ENCODE assay signal across 1 cellular context in the genomic region with DNA sequence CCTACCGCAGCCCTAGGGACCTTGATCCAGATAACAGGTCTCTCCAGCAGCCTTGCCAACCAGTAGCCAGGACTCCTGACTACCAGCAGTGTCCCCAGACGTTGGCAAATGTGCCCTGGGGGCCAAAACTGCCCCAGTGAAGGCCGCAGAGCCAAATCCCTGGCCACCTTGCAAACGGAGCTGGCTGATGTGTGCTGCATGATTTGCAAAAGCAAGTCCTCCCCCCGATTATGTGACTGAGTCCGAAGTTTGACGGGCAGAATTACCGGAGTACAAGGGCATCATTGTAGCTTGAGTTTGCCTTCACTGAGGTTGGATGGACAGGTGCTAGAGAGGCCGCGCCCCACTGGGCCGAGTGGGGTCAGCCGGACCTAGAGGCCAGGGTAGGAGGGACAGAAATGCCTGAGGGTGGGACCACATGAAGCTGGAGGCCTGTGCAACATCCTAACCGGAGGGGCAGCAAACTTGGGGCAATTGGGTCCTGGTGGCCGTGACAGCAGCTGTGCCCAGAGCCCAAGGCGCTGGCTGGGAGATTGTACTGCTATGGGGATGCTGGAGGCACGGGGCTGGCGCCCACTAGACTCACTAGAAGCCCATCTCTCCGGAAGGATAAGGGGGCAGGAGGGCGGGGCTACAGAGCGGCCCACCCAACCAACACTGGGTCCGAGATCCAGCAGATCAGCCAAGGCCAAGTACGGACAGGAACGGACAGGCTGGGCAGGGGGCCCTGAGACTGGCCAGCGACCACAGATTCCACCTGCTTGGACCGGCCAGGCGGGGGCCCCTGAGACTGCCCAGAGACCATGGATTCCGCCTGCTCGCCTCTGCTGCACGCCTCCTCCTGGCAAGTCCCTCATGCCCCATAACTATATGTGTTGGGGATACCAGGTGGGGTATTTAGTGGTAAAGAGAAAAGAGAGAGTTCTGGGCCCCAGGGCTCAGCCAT.
TF ChIP-seq lines count a peak whose summit lies in the region.

No MANE protein-coding gene starts in this region.

TF ChIP-seq in HepG2, 621 proteins besides CTCF, POLR2A, EP300 and RAD21 (continued from another document and continues in another):
- TF ChIP-seq ZBTB2 (CRISPR knock-in tag; IDR thresholded peaks at IDR 0.05; ENCODE audit: low read depth) (no peak), ZNF720 (CRISPR knock-in tag; IDR thresholded peaks at IDR 0.05) (no peak), IRX3 (CRISPR knock-in tag; IDR thresholded peaks at IDR 0.05; ENCODE audit: borderline replicate concordance, low read depth) (no peak), HDAC2 (CRISPR knock-in tag; IDR thresholded peaks at IDR 0.05) (peak; percentile 78), ZNF530 (CRISPR knock-in tag; IDR thresholded peaks at IDR 0.05; ENCODE audit: low read depth) (no peak), NONO (IDR thresholded peaks at IDR 0.05) (no peak), NONO (CRISPR knock-in tag; conservative IDR thresholded peaks at IDR 0.05) (peak; percentile 70; the same call in 1 of the 2 replicates), ZNF251 (CRISPR knock-in tag; IDR thresholded peaks at IDR 0.05) (no peak), KLF15 (CRISPR knock-in tag; IDR thresholded peaks at IDR 0.05; ENCODE audit: borderline replicate concordance) (no peak), MAFK (conservative IDR thresholded peaks at IDR 0.05 in 1 of 2, IDR thresholded peaks at IDR 0.05 in 1 of 2; ENCODE audit: low read length in 2 of 2) (no peak), ZNF280B (CRISPR knock-in tag; IDR thresholded peaks at IDR 0.05; ENCODE audit: borderline replicate concordance) (0 out of 2 replicates have a peak, but pooled peaks have one; percentile 50), AKAP8 (CRISPR knock-in tag; IDR thresholded peaks at IDR 0.05) (no peak), ZNF335 (CRISPR knock-in tag; IDR thresholded peaks at IDR 0.05) (no peak), ZMYM3 (CRISPR knock-in tag; IDR thresholded peaks at IDR 0.05) (0 out of 2 replicates have a peak, but pooled peaks have one; percentile 38), ZC3H4 (CRISPR knock-in tag; IDR thresholded peaks at IDR 0.05; ENCODE audit: borderline replicate concordance) (no peak), MAX (IDR thresholded peaks at IDR 0.05) (no peak), PATZ1 (CRISPR knock-in tag; IDR thresholded peaks at IDR 0.05) (peak; percentile 77; the same call in 1 of the 2 replicates), RORA (CRISPR knock-in tag; IDR thresholded peaks at IDR 0.05) (no peak), ZNF780A (CRISPR knock-in tag; IDR thresholded peaks at IDR 0.05) (no peak), ZBTB21 (CRISPR knock-in tag; IDR thresholded peaks at IDR 0.05) (no peak), NFIC (IDR thresholded peaks at IDR 0.05; ENCODE audit: low read length) (no peak), SRSF1 (optimal IDR thresholded peaks at IDR 0.05; ENCODE audit: low read depth, low read length) (no peak), HCFC1 (IDR thresholded peaks at IDR 0.05; ENCODE audit: low read depth, low read length) (no peak), SAP130 (CRISPR knock-in tag; IDR thresholded peaks at IDR 0.05; ENCODE audit: low read depth) (peak; percentile 77), MEF2D (CRISPR knock-in tag; IDR thresholded peaks at IDR 0.05) (peak; percentile 69), ZNF101 (CRISPR knock-in tag; IDR thresholded peaks at IDR 0.05; ENCODE audit: borderline replicate concordance, low read depth) (no peak), ZNF674 (CRISPR knock-in tag; IDR thresholded peaks at IDR 0.05; ENCODE audit: low read depth) (no peak), SOX5 (CRISPR knock-in tag; IDR thresholded peaks at IDR 0.05; ENCODE audit: borderline replicate concordance) (0 out of 2 replicates have a peak, but pooled peaks have one; percentile 6), ZNF33B (CRISPR knock-in tag; IDR thresholded peaks at IDR 0.05) (no peak), SMAD3 (CRISPR knock-in tag; IDR thresholded peaks at IDR 0.05) (no peak), SRY (CRISPR knock-in tag; IDR thresholded peaks at IDR 0.05) (0 out of 2 replicates have a peak, but pooled peaks have one; percentile 21), NFATC3 (CRISPR knock-in tag; IDR thresholded peaks at IDR 0.05) (no peak), REXO4 (CRISPR knock-in tag; IDR thresholded peaks at IDR 0.05; ENCODE audit: borderline replicate concordance) (no peak), MLLT10 (CRISPR knock-in tag; IDR thresholded peaks at IDR 0.05) (no peak), ZSCAN21 (CRISPR knock-in tag; IDR thresholded peaks at IDR 0.05; ENCODE audit: borderline replicate concordance) (no peak; the same call in 1 of the 2 replicates), ZNF841 (CRISPR knock-in tag; IDR thresholded peaks at IDR 0.05; ENCODE audit: borderline replicate concordance) (no peak), EED (CRISPR knock-in tag; IDR thresholded peaks at IDR 0.05) (no peak)
- TF ChIP-seq, protein P1, sequence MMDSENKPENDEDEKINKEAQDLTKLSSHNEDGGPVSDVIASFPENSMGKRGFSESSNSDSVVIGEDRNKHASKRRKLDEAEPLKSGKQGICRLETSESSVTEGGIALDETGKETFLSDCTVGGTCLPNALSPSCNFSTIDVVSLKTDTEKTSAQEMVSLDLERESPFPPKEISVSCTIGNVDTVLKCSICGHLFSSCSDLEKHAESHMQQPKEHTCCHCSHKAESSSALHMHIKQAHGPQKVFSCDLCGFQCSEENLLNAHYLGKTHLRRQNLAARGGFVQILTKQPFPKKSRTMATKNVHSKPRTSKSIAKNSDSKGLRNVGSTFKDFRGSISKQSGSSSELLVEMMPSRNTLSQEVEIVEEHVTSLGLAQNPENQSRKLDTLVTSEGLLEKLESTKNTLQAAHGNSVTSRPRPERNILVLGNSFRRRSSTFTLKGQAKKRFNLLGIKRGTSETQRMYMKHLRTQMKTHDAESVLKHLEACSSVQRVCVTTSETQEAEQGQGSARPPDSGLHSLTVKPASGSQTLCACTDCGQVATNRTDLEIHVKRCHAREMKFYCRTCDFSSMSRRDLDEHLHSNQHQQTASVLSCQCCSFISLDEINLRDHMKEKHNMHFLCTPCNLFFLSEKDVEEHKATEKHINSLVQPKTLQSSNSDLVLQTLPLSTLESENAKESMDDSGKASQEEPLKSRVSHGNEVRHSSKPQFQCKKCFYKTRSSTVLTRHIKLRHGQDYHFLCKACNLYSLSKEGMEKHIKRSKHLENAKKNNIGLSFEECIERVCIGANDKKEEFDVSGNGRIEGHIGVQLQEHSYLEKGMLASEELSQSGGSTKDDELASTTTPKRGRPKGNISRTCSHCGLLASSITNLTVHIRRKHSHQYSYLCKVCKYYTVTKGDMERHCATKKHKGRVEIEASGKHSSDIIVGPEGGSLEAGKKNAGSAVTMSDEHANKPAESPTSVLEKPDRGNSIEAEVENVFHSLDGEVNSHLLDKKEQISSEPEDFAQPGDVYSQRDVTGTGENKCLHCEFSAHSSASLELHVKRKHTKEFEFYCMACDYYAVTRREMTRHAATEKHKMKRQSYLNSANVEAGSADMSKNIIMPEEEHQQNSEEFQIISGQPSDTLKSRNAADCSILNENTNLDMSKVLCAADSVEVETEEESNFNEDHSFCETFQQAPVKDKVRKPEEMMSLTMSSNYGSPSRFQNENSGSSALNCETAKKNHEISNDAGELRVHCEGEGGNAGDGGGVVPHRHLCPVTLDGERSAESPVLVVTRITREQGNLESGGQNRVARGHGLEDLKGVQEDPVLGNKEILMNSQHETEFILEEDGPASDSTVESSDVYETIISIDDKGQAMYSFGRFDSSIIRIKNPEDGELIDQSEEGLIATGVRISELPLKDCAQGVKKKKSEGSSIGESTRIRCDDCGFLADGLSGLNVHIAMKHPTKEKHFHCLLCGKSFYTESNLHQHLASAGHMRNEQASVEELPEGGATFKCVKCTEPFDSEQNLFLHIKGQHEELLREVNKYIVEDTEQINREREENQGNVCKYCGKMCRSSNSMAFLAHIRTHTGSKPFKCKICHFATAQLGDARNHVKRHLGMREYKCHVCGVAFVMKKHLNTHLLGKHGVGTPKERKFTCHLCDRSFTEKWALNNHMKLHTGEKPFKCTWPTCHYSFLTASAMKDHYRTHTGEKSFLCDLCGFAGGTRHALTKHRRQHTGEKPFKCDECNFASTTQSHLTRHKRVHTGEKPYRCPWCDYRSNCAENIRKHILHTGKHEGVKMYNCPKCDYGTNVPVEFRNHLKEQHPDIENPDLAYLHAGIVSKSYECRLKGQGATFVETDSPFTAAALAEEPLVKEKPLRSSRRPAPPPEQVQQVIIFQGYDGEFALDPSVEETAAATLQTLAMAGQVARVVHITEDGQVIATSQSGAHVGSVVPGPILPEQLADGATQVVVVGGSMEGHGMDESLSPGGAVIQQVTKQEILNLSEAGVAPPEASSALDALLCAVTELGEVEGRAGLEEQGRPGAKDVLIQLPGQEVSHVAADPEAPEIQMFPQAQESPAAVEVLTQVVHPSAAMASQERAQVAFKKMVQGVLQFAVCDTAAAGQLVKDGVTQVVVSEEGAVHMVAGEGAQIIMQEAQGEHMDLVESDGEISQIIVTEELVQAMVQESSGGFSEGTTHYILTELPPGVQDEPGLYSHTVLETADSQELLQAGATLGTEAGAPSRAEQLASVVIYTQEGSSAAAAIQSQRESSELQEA (CRISPR knock-in tag; IDR thresholded peaks at IDR 0.05; ENCODE audit: not compliant biosample characterization): no peak
- TF ChIP-seq, protein P2, sequence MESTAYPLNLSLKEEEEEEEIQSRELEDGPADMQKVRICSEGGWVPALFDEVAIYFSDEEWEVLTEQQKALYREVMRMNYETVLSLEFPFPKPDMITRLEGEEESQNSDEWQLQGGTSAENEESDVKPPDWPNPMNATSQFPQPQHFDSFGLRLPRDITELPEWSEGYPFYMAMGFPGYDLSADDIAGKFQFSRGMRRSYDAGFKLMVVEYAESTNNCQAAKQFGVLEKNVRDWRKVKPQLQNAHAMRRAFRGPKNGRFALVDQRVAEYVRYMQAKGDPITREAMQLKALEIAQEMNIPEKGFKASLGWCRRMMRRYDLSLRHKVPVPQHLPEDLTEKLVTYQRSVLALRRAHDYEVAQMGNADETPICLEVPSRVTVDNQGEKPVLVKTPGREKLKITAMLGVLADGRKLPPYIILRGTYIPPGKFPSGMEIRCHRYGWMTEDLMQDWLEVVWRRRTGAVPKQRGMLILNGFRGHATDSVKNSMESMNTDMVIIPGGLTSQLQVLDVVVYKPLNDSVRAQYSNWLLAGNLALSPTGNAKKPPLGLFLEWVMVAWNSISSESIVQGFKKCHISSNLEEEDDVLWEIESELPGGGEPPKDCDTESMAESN (CRISPR knock-in tag; conservative IDR thresholded peaks at IDR 0.05): no peak
- TF ChIP-seq, protein P3, sequence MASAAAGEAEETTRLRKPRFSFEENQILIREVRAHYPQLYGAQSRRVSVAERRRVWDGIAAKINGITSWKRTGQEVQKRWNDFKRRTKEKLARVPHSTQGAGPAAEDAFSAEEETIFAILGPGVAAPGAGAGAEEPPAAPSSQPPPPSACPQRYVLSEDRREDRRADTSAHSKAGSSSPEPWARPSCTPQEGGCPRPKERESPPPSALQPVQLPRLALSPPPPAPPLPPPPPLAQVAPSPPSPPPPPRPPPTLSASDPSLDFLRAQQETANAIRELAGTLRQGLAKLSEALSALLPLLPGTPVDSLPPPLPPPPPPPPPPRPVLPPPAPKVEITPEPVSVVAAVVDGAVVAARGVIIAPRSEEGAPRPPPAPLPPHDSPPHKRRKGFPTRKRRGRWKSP (CRISPR knock-in tag; IDR thresholded peaks at IDR 0.05): no peak
- TF ChIP-seq, protein P4, sequence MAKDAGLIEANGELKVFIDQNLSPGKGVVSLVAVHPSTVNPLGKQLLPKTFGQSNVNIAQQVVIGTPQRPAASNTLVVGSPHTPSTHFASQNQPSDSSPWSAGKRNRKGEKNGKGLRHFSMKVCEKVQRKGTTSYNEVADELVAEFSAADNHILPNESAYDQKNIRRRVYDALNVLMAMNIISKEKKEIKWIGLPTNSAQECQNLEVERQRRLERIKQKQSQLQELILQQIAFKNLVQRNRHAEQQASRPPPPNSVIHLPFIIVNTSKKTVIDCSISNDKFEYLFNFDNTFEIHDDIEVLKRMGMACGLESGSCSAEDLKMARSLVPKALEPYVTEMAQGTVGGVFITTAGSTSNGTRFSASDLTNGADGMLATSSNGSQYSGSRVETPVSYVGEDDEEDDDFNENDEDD (CRISPR knock-in tag; IDR thresholded peaks at IDR 0.05; ENCODE audit: borderline replicate concordance): no peak; the same call in 1 of the 2 replicates
